Comparison of ENCODE assay signal across 9 cellular contexts in genomic region chr2:241844831-241845578, GRCh38. TPM values are rescaled to one million over a fixed set of nuclear protein-coding genes. Genes with fewer than 3 reads are reported as not detected.
DNase-seq lines count a peak whose midpoint lies in the region; ATAC-seq, FAIRE-seq and TF ChIP-seq lines count a peak whose summit lies in the region.
"Had no signal": no experiment of that assay in that cellular context is flagged by ENCODE, and none has a peak within 500 bp of the region (broad histone marks: within the 10 kb centered on the region; RNA-seq: fewer than 3 reads in every experiment).

No MANE protein-coding gene starts in this region.

- peaks cover 0 to 17% (median 14%) of the 10 kb centered on the region in 3 experiments for H3K27me3 ChIP-seq in neuronal stem cell (ENCODE audit: control insufficient read depth in 3 of 3, insufficient read depth in 3 of 3, low read depth in 1 of 3, low read length in 3 of 3)

- no peak overlapping the region for H2BK12ac ChIP-seq in neuronal stem cell (ENCODE audit: low read length)

- no peak overlapping the region for H2BK120ac ChIP-seq in neuronal stem cell (ENCODE audit: low read depth, low read length)

- DNase-seq in CD14-positive monocyte (ENCODE audit: low spot score) (no peak), HTR-8/SVneo (ENCODE audit: insufficient read length, low spot score) (no peak), neuronal stem cell (ENCODE audit: low spot score) (no peak), NCI-H2107 (lab: John Stamatoyannopoulos, UW) (no peak), caudate nucleus (lab: John Stamatoyannopoulos, UW) (no peak)
- DNase-seq in activated effector memory CD4-positive, alpha-beta T cell treated with anti-CD3 and anti-CD28 coated beads, Interleukin-2, amount 50 U/mL, for 16 hours, result no peak

- no peak for ATAC-seq in GM19023 (IDR thresholded peaks at IDR 0.05; ENCODE audit: unreplicated experiment)

- no peak overlapping the region for H3K27ac ChIP-seq in neuronal stem cell (replicated peaks; ENCODE audit: low read length)
- H3K27ac ChIP-seq in caudate nucleus (ENCODE audit: low read depth, low read length), result no peak overlapping the region

- H3K4me1 Mint-ChIP-seq in CD14-positive monocyte, result peaks cover 38% of the 10 kb centered on the region
- H3K4me1 Mint-ChIP-seq in dendritic cell treated with granulocyte-macrophage colony-stimulating factor and Interleukin-4, amounts not matched to agents 40 ng/mL and 50 ng/mL, for 4 days (ENCODE audit: low read depth), result peaks cover 40% of the 10 kb centered on the region

- no peak overlapping the region for H2AFZ ChIP-seq in neuronal stem cell (ENCODE audit: low read length)

- no CpG with 5 or more reads among the region's 37 CpGs for WGBS in neuronal stem cell (ENCODE audit: extremely low coverage in 2 of 2, insufficient read length in 2 of 2, insufficient replicate concordance in 1 of 2), 2 donors

- H3K27me3 Mint-ChIP-seq in CD14-positive monocyte (ENCODE audit: low read depth in 3 of 3), result peaks cover 7 to 26% (median 23%) of the 10 kb centered on the region in 3 donors
- peaks cover 23% of the 10 kb centered on the region for H3K27me3 Mint-ChIP-seq in dendritic cell treated with granulocyte-macrophage colony-stimulating factor and Interleukin-4, amounts not matched to agents 40 ng/mL and 50 ng/mL, for 4 days

- peak overlapping the region; percentile 7 for H2BK5ac ChIP-seq in neuronal stem cell (ENCODE audit: low read length)

- H3K23ac ChIP-seq in neuronal stem cell (ENCODE audit: low read depth, low read length, poor library complexity), result peak overlapping the region; percentile 13

- H3K9ac ChIP-seq in neuronal stem cell (ENCODE audit: low read depth, low read length, poor library complexity), result peak overlapping the region; percentile 24
- H3K9ac ChIP-seq: SK-N-SH had no signal

- H3K79me1 ChIP-seq in neuronal stem cell (ENCODE audit: low read depth, low read length), result no peaks in the 10 kb centered on the region

- peak overlapping the region; percentile 67 for H3K18ac ChIP-seq in neuronal stem cell (ENCODE audit: low read length)

- H3K4me2 ChIP-seq in neuronal stem cell (ENCODE audit: insufficient read depth, low read length, poor library complexity, severe bottlenecking), result no peak overlapping the region

- peaks cover 0 to 6% of the 10 kb centered on the region in 2 donors for H3K4me1 ChIP-seq in neuronal stem cell (ENCODE audit: control insufficient read depth in 2 of 2, insufficient read depth in 1 of 2, low read depth in 1 of 2, low read length in 2 of 2)

- no peak overlapping the region for H2BK15ac ChIP-seq in neuronal stem cell (ENCODE audit: low read length)

- peaks cover 0 to 3% (median 0%) of the 10 kb centered on the region in 7 donors for H3K9me3 Mint-ChIP-seq in CD14-positive monocyte
- H3K9me3 Mint-ChIP-seq in dendritic cell treated with granulocyte-macrophage colony-stimulating factor and Interleukin-4, amounts not matched to agents 40 ng/mL and 50 ng/mL, for 4 days, result no peaks in the 10 kb centered on the region

- H3K4me3 ChIP-seq in neuronal stem cell (ENCODE audit: low read length in 2 of 2), result peak overlapping the region in 1 of 2 donors; percentile 46

- peaks cover 4 to 6% of the 10 kb centered on the region in 2 donors for H3K36me3 Mint-ChIP-seq in CD14-positive monocyte
- no peaks in the 10 kb centered on the region for H3K36me3 Mint-ChIP-seq in dendritic cell treated with granulocyte-macrophage colony-stimulating factor and Interleukin-4, amounts not matched to agents 40 ng/mL and 50 ng/mL, for 4 days (ENCODE audit: low read depth)

- H4K91ac ChIP-seq in neuronal stem cell (ENCODE audit: low read depth, low read length, poor library complexity), result no peak overlapping the region

- peak; percentile 79 for FAIRE-seq in HTR-8/SVneo (lab: Jason Lieb, UNC)

- H2AK5ac ChIP-seq in neuronal stem cell (ENCODE audit: low read depth, low read length), result peak overlapping the region; percentile 85

- no peak overlapping the region for H3K14ac ChIP-seq in neuronal stem cell (ENCODE audit: low read length)

- H3K9me3 ChIP-seq in neuronal stem cell (replicated peaks in 1 of 2; ENCODE audit: control insufficient read depth in 2 of 2, insufficient read depth in 1 of 2, low read depth in 1 of 2, low read length in 2 of 2), result no peaks in the 10 kb centered on the region
- H3K9me3 ChIP-seq: SK-N-SH had no signal

- peak overlapping the region; percentile 78 to 90 for H3K4me3 Mint-ChIP-seq in CD14-positive monocyte
- peak overlapping the region; percentile 69 for H3K4me3 Mint-ChIP-seq in dendritic cell treated with granulocyte-macrophage colony-stimulating factor and Interleukin-4, amounts not matched to agents 40 ng/mL and 50 ng/mL, for 4 days

- H3K27ac Mint-ChIP-seq in CD14-positive monocyte, result peak overlapping the region in 5 of 7 donors; percentile 50 to 85 (median 76)
- peak overlapping the region; percentile 76 for H3K27ac Mint-ChIP-seq in dendritic cell treated with granulocyte-macrophage colony-stimulating factor and Interleukin-4, amounts not matched to agents 40 ng/mL and 50 ng/mL, for 4 days

- intact Hi-C loops in CD14-positive monocyte (cut with micrococcal nuclease), result no loop called here
- intact Hi-C loops in dendritic cell treated with granulocyte-macrophage colony-stimulating factor and Interleukin-4, amounts not matched to agents 40 ng/mL and 50 ng/mL, for 4 days (cut with micrococcal nuclease), result no loop called here

- peak overlapping the region; percentile 55 for H3K4ac ChIP-seq in neuronal stem cell (ENCODE audit: low read length)

- no peaks in the 10 kb centered on the region for H3K36me3 ChIP-seq in neuronal stem cell (replicated peaks in 1 of 2; ENCODE audit: control insufficient read depth in 2 of 2, insufficient read depth in 2 of 2, low read length in 2 of 2)

- no peak for TF ChIP-seq CTCF in CD14-positive monocyte (IDR thresholded peaks at IDR 0.05)

- peak overlapping the region; percentile 43 for H4K8ac ChIP-seq in neuronal stem cell (ENCODE audit: low read depth, low read length)

RNA-seq across cellular contexts. Expression of gene PDCD1, which starts 13.7 kb away (rescaled TPM):
- under 1 TPM in 1 of 2 donors, not detected in 1; 0.08 TPM for polyA plus RNA-seq in CD14-positive monocyte
- polyA plus RNA-seq in neuronal stem cell (2013, experiment 1 of 2), result not detected
- not detected for polyA plus RNA-seq in neuronal stem cell (2013, experiment 2 of 2)
- polyA plus RNA-seq: SK-N-SH had no signal

RNA-seq across cellular contexts. Expression of gene RTP5, which starts 24.5 kb away (rescaled TPM):
- not detected for polyA plus RNA-seq in CD14-positive monocyte
- not detected for polyA plus RNA-seq in neuronal stem cell (2013, experiment 1 of 2)
- not detected for polyA plus RNA-seq in neuronal stem cell (2013, experiment 2 of 2)
- polyA plus RNA-seq: SK-N-SH had no signal

RNA-seq across cellular contexts. Expression of gene NEU4, which starts 36.0 kb away (rescaled TPM):
- polyA plus RNA-seq in CD14-positive monocyte, result under 1 TPM; 0.26 to 0.99 TPM
- polyA plus RNA-seq in neuronal stem cell (2013, experiment 1 of 2), result 0.45 TPM
- 0.37 TPM for polyA plus RNA-seq in neuronal stem cell (2013, experiment 2 of 2)
